ENCODE assay signal across 1 cellular context in the genomic region with DNA sequence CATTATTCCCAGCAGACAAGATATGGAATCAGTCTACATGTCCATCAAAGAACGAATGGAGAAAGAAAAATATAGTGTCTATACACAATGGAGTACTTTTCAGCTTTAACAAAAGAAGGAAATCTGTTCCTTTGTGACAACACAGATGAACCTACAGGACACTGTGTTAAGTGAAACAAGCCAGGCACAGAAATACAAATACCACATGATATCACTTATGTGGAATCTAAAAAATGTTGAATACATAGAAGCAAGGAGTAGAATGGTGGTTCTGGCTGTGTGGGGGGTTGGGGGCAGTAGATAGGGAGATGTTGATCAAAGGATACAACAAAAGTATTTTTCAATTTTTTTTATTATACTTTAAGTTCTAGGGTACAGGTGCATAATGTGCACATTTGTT.
TF ChIP-seq lines count a peak whose summit lies in the region.

No MANE protein-coding gene starts in this region.

TF ChIP-seq in GM23338, 12 proteins besides CTCF, POLR2A, EP300 and RAD21:
- TF ChIP-seq ZNF462 (CRISPR knock-in tag; IDR thresholded peaks at IDR 0.05) (no peak), REST (IDR thresholded peaks at IDR 0.05; ENCODE audit: unreplicated experiment) (no peak), ZNF114 (CRISPR knock-in tag; IDR thresholded peaks at IDR 0.05) (no peak), ZNF331 (CRISPR knock-in tag; IDR thresholded peaks at IDR 0.05; ENCODE audit: low read depth) (no peak), STAT1 (IDR thresholded peaks at IDR 0.05; ENCODE audit: unreplicated experiment) (no peak), POLR2AphosphoS5 (IDR thresholded peaks at IDR 0.05; ENCODE audit: low read depth) (no peak), CREB1 (CRISPR knock-in tag; IDR thresholded peaks at IDR 0.05; ENCODE audit: low read depth) (no peak), EZH2 (IDR thresholded peaks at IDR 0.05; ENCODE audit: low read depth, unreplicated experiment) (no peak), NANOG (IDR thresholded peaks at IDR 0.05; ENCODE audit: borderline replicate concordance) (no peak), ETS1 (IDR thresholded peaks at IDR 0.05) (no peak)
